Comparison of ENCODE assay signal across 8 cellular contexts in the genomic region with DNA sequence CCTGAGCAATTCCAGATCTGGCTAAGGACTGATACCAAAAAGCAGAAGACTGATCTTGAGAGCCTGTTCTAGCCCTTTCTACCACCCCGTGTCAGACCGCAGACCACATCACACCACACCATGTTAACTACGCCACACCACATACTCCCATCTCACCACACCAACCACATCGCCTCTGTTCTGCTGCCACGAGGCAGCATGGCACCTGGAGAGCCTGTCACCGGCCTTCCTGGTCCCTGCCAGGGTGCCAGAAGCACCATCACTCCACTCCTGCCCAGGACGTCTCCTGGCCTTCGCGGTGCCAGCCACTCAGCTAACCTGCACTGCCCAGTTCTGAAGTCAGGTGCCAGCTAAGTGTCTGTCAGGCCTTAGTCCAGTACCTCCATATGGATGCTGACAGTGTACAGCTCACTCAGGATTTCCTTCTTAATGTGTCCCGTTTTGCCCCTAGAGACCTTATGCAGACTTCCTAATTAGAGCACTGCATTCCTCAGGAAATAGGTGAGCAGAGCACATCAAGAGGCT. TPM values are rescaled to one million over a fixed set of nuclear protein-coding genes. Genes with fewer than 3 reads are reported as not detected.
DNase-seq lines count a peak whose midpoint lies in the region; ATAC-seq and TF ChIP-seq lines count a peak whose summit lies in the region.

No MANE protein-coding gene starts in this region.

- CTCF ChIA-PET in HEK293T (lab: Yijun Ruan, JAX), result no interaction called here

- H3K4me3 Mint-ChIP-seq in natural killer cell, result peak overlapping the region; percentile 73
- H3K4me3 Mint-ChIP-seq in chondrocyte (ENCODE audit: unreplicated experiment), result no peak overlapping the region

- H3K4me1 Mint-ChIP-seq in natural killer cell (peaks cover 13 to 22% of the 10 kb centered on the region in 2 donors), chondrocyte (ENCODE audit: low read depth) (peaks cover 12% of the 10 kb centered on the region)

- peak; percentile 59 for DNase-seq in activated naive CD4-positive, alpha-beta T cell treated with Interleukin-2 at 50 U/mL for 16 hours
- no peak for DNase-seq in activated naive CD4-positive, alpha-beta T cell (lab: John Stamatoyannopoulos, UW)
- DNase-seq in activated gamma-delta T cell treated with anti-CD3 and anti-CD28 coated beads, Interleukin-2, amount 50 U/mL, for 16 hours (ENCODE audit: low read depth), result peak; percentile 25
- DNase-seq in natural killer cell (peak; percentile 66), GDM1 (lab: John Stamatoyannopoulos, UW) (no peak), chondrocyte (ENCODE audit: low spot score) (no peak), HEK293T (ENCODE audit: extremely low spot score) (no peak)

- POLR2A ChIA-PET in HEK293T (lab: Yijun Ruan, JAX), result no interaction called here

- no peaks in the 10 kb centered on the region for H3K9me3 Mint-ChIP-seq in natural killer cell
- H3K9me3 Mint-ChIP-seq in chondrocyte (ENCODE audit: low read depth), result no peaks in the 10 kb centered on the region

- H3K36me3 Mint-ChIP-seq in natural killer cell (peaks cover 27% of the 10 kb centered on the region), chondrocyte (ENCODE audit: low read depth) (peaks cover 13% of the 10 kb centered on the region)

- ATAC-seq in natural killer cell, result peak; percentile 74 to 99 (median 92)
- no peak for ATAC-seq in GM18861 (IDR thresholded peaks at IDR 0.05; ENCODE audit: unreplicated experiment)

- peaks cover 69 to 84% of the 10 kb centered on the region in 2 donors for H3K27me3 Mint-ChIP-seq in natural killer cell (ENCODE audit: low read depth in 2 of 2)
- no peaks in the 10 kb centered on the region for H3K27me3 Mint-ChIP-seq in chondrocyte (ENCODE audit: low read depth)

- H3K27ac Mint-ChIP-seq in natural killer cell (peak overlapping the region; percentile 72 to 82), chondrocyte (ENCODE audit: unreplicated experiment) (no peak overlapping the region)

- intact Hi-C loops in natural killer cell (cut with micrococcal nuclease), result loop anchor here (5.0 kb wide), 1 partner anchor 34 kb away; no protein-coding TSS in a partner anchor

- TF ChIP-seq CTCF in natural killer cell (IDR thresholded peaks at IDR 0.05) (no peak), chondrocyte (IDR thresholded peaks at IDR 0.05) (no peak)

TF ChIP-seq in HEK293T, 16 proteins besides CTCF, POLR2A, EP300 and RAD21:
- no peak for TF ChIP-seq SUZ12 (IDR thresholded peaks at IDR 0.05)
- no peak for TF ChIP-seq FOXK2 (IDR thresholded peaks at IDR 0.05)
- no peak for TF ChIP-seq CTBP1 (IDR thresholded peaks at IDR 0.05; ENCODE audit: borderline replicate concordance)
- TF ChIP-seq HDGF (IDR thresholded peaks at IDR 0.05; ENCODE audit: borderline replicate concordance), result no peak
- TF ChIP-seq L3MBTL2 (conservative IDR thresholded peaks at IDR 0.05), result no peak
- no peak for TF ChIP-seq ELF4 (IDR thresholded peaks at IDR 0.05)
- no peak for TF ChIP-seq ARNT (IDR thresholded peaks at IDR 0.05)
- TF ChIP-seq ZNF384 (IDR thresholded peaks at IDR 0.05), result no peak

RNA-seq across cellular contexts. Expression of a gene that starts 37.2 kb away (rescaled TPM):
- total RNA-seq in natural killer cell, result not detected
- total RNA-seq in chondrocyte, result 125 to 140 TPM (median 125 TPM) in 3 replicates

Comparison
In these comparisons a context has a peak if more than half of its experiments do, and no peak if none do; other contexts are left out.
1. DNase-seq: peak in activated naive CD4-positive, alpha-beta T cell treated with Interleukin-2 at 50 U/mL for 16 hours (single experiment), activated gamma-delta T cell treated with anti-CD3 and anti-CD28 coated beads, Interleukin-2, amount 50 U/mL, for 16 hours (single experiment) and natural killer cell (single experiment); none in activated naive CD4-positive, alpha-beta T cell (0 of 4), GDM1 (single experiment), chondrocyte (single experiment) and HEK293T (single experiment).
2. RNA of a gene that starts 37.2 kb away (total RNA-seq): 125 to 140 TPM in chondrocyte; not detected in natural killer cell; every median in the first group is over 100 times any median in the second.